10 cellular contexts compared by ENCODE assay signal in the genomic region with DNA sequence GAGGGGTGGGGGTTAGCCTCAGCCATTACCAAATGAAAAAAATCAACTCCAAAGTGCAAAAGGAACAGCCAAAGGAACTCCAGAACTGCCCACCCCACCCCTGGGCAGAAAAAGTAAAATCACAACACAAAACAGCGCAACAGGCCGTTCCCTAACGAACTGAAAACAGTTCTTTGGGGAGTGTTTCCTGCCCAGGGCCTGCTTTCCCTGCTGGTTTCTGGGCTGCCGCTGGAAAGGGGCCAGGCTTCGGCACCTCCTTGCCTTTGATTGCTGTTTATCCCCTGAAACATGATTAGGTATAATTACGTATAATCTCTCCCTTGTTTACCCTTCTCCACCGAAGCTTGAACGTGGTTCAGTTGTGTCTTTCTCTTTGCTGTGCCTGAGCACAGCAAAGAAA.
DNase-seq lines count a peak whose midpoint lies in the region.
"Had no signal": no experiment of that assay in that cellular context is flagged by ENCODE, and none has a peak within 500 bp of the region (broad histone marks: within the 10 kb centered on the region; RNA-seq: fewer than 3 reads in every experiment).

No MANE protein-coding gene starts in this region.

- DNase-seq in AG20443 (ENCODE audit: low spot score) (peak; percentile 42), NCI-H2081 (lab: John Stamatoyannopoulos, UW) (peak; percentile 88 to 93), cerebellar cortex (ENCODE audit: low spot score) (peak; percentile 4), midbrain (lab: John Stamatoyannopoulos, UW) (peak; percentile 53), activated gamma-delta T cell (lab: John Stamatoyannopoulos, UW) (no peak), NCI-H524 treated with DMSO at 0.1 percent for 48 hours (lab: John Stamatoyannopoulos, UW) (no peak), SW 1271 (lab: John Stamatoyannopoulos, UW) (no peak)
- no peak for DNase-seq in activated CD4-positive, CD25-positive, alpha-beta regulatory T cell (lab: John Stamatoyannopoulos, UW)
- DNase-seq: BE2C; stimulated activated CD4-positive, alpha-beta T cell treated with anti-CD3 and anti-CD28 coated beads, Interleukin-15, amount 100 ng/mL, for 24 hours had no signal

Comparison
In these comparisons a context has a peak if more than half of its experiments do, and no peak if none do; other contexts are left out.
1. DNase-seq: peak in AG20443 (single experiment), NCI-H2081 (2 of 2), cerebellar cortex (single experiment) and midbrain (single experiment); none in activated gamma-delta T cell (single experiment), NCI-H524 treated with DMSO at 0.1 percent for 48 hours (single experiment), activated CD4-positive, CD25-positive, alpha-beta regulatory T cell (0 of 4) and SW 1271 (0 of 2).